ENCODE assay signal across 9 cellular contexts in genomic region chr4:336893-337142, GRCh38. TPM values are rescaled to one million over a fixed set of nuclear protein-coding genes. Genes with fewer than 3 reads are reported as not detected.
DNase-seq lines count a peak whose midpoint lies in the region; ATAC-seq, FAIRE-seq and TF ChIP-seq lines count a peak whose summit lies in the region.
"Had no signal": no experiment of that assay in that cellular context is flagged by ENCODE, and none has a peak within 500 bp of the region (broad histone marks: within the 10 kb centered on the region; RNA-seq: fewer than 3 reads in every experiment).

No MANE protein-coding gene starts in this region.

- WGBS in mesendoderm (ENCODE audit: extremely low coverage, insufficient coverage, low lambda C conversion rate), result no CpG with 5 or more reads among the region's 18 CpGs

- ATAC-seq in DND-41 (ENCODE audit: insufficient read depth, low read depth) (no peak), HG03342 (IDR thresholded peaks at IDR 0.05; ENCODE audit: unreplicated experiment) (peak; percentile 9), HG03442 (IDR thresholded peaks at IDR 0.05; ENCODE audit: unreplicated experiment) (no peak)

- in situ Hi-C loops in brain microvascular endothelial cell (cut with HindIII; ENCODE audit: low pct_ligation_motif_present, low sequenced_read_pairs), result no loop called here

- H3K23ac ChIP-seq in mesendoderm (ENCODE audit: low read length), result peak overlapping the region; percentile 45

- H3K4me2 ChIP-seq in DND-41 (ENCODE audit: insufficient read depth, low read length) (peak overlapping the region; percentile 66), mesendoderm (ENCODE audit: low read length) (peak overlapping the region; percentile 97)

- H3K79me2 ChIP-seq in DND-41 (ENCODE audit: insufficient read depth, low read length), result peaks cover 48% of the 10 kb centered on the region
- peaks cover 35% of the 10 kb centered on the region for H3K79me2 ChIP-seq in mesendoderm (ENCODE audit: control insufficient read depth, insufficient read depth, low read length)

- peaks cover 47% of the 10 kb centered on the region for H3K9me3 ChIP-seq in DND-41 (ENCODE audit: insufficient read depth, low read length, severe bottlenecking)

- H4K8ac ChIP-seq in mesendoderm (ENCODE audit: low read depth, low read length), result no peak overlapping the region

- peak overlapping the region; percentile 49 for H3K4ac ChIP-seq in mesendoderm (ENCODE audit: low read depth, low read length)

- no peaks in the 10 kb centered on the region for H4K20me1 ChIP-seq in DND-41 (ENCODE audit: insufficient read depth, low read length)

- H2BK15ac ChIP-seq in mesendoderm (replicated peaks; ENCODE audit: low read depth), result no peak overlapping the region

- H3K27ac ChIP-seq in DND-41 (ENCODE audit: low read length) (peak overlapping the region; percentile 91), brain microvascular endothelial cell (peak overlapping the region; percentile 7), mesendoderm (ENCODE audit: low read depth, low read length) (no peak overlapping the region)

- peak overlapping the region; percentile 97 for H2AFZ ChIP-seq in DND-41 (ENCODE audit: low read depth, low read length)

- H3K56ac ChIP-seq in mesendoderm (ENCODE audit: low read length), result peak overlapping the region; percentile 96

- TF ChIP-seq CTCF in DND-41 (IDR thresholded peaks at IDR 0.05; ENCODE audit: borderline replicate concordance, extremely low read depth, low read length, poor library complexity, severe bottlenecking), result no peak
- no peak for TF ChIP-seq CTCF in brain microvascular endothelial cell (IDR thresholded peaks at IDR 0.05; ENCODE audit: low read depth, low read length, missing control alignments)

- peaks cover 41% of the 10 kb centered on the region for H3K36me3 ChIP-seq in DND-41 (ENCODE audit: insufficient read depth, low read length)
- no peaks in the 10 kb centered on the region for H3K36me3 ChIP-seq in brain microvascular endothelial cell (replicated peaks)
- no peaks in the 10 kb centered on the region for H3K36me3 ChIP-seq in mesendoderm (ENCODE audit: control insufficient read depth, insufficient read depth, low read length)

- DNase-seq in DND-41 (no peak), brain microvascular endothelial cell (no peak), mesendoderm (peak; percentile 57), ureter (ENCODE audit: low spot score) (peak; percentile 54), urothelium cell line (ENCODE audit: low spot score) (no peak)
- no peak for DNase-seq in stimulated activated CD4-positive, alpha-beta T cell treated with anti-CD3 and anti-CD28 coated beads, Interleukin-4, amount 100 ng/mL, for 24 hours

- H3K9ac ChIP-seq in DND-41 (ENCODE audit: low read depth, low read length), result peak overlapping the region; percentile 83; the same call in 1 of the 2 replicates
- peak overlapping the region; percentile 87 for H3K9ac ChIP-seq in mesendoderm (ENCODE audit: low read length)

- no peak overlapping the region for H2BK5ac ChIP-seq in mesendoderm (ENCODE audit: low read length)

- H3K4me3 ChIP-seq in DND-41 (ENCODE audit: low read depth in 1 of 2, low read length in 2 of 2) (peak overlapping the region in 1 of 2 experiments; percentile 70; a peak in 2 of 4 replicates), brain microvascular endothelial cell (ENCODE audit: low read depth, low read length) (peak overlapping the region; percentile 84), mesendoderm (ENCODE audit: low read length) (peak overlapping the region; percentile 81)

- H2BK120ac ChIP-seq in mesendoderm (ENCODE audit: low read depth, low read length), result no peak overlapping the region

- H3K79me1 ChIP-seq in mesendoderm (ENCODE audit: low read length), result peaks cover 8% of the 10 kb centered on the region

- H3K27me3 ChIP-seq in DND-41 (ENCODE audit: insufficient read depth, low read length, poor library complexity), result no peaks in the 10 kb centered on the region
- no peaks in the 10 kb centered on the region for H3K27me3 ChIP-seq in brain microvascular endothelial cell (replicated peaks)
- H3K27me3 ChIP-seq in mesendoderm (ENCODE audit: insufficient read depth, low read length, poor library complexity), result no peaks in the 10 kb centered on the region

- no peak for FAIRE-seq in urothelium cell line (lab: Jason Lieb, UNC)

- H3K4me1 ChIP-seq in DND-41 (ENCODE audit: insufficient read depth, low read length) (peaks cover 23% of the 10 kb centered on the region), mesendoderm (ENCODE audit: control insufficient read depth, low read depth, low read length) (peaks cover 2% of the 10 kb centered on the region)

- no peak overlapping the region for H4K5ac ChIP-seq in mesendoderm (ENCODE audit: low read length)

- peak overlapping the region; percentile 77 for H3K18ac ChIP-seq in mesendoderm (ENCODE audit: low read length)

- H2AK5ac ChIP-seq in mesendoderm (ENCODE audit: low read length), result no peak overlapping the region

RNA-seq across cellular contexts. Expression of gene ZNF141, which starts 0.8 kb away (rescaled TPM):
- 12.6 TPM for polyA plus RNA-seq in mesendoderm (2013, experiment 1 of 2)
- 12.7 TPM for polyA plus RNA-seq in mesendoderm (2013, experiment 2 of 2)
- 38.7 TPM for total RNA-seq in ureter

RNA-seq across cellular contexts. Expression of gene ZNF732, which starts 31.5 kb away (rescaled TPM):
- 11.8 TPM for polyA plus RNA-seq in mesendoderm (2013, experiment 1 of 2)
- 11.6 TPM for polyA plus RNA-seq in mesendoderm (2013, experiment 2 of 2)
- total RNA-seq in ureter, result 0.44 TPM
- total RNA-seq: M059J had no signal

Comparison
In these comparisons a context has a peak if more than half of its experiments do, and no peak if none do; other contexts are left out.
1. DNase-seq: peak in mesendoderm (single experiment) and ureter (single experiment); none in DND-41 (single experiment), brain microvascular endothelial cell (single experiment), stimulated activated CD4-positive, alpha-beta T cell treated with anti-CD3 and anti-CD28 coated beads, Interleukin-4, amount 100 ng/mL, for 24 hours (single experiment) and urothelium cell line (single experiment).